Comparison of ENCODE assay signal across 16 cellular contexts in the genomic region with DNA sequence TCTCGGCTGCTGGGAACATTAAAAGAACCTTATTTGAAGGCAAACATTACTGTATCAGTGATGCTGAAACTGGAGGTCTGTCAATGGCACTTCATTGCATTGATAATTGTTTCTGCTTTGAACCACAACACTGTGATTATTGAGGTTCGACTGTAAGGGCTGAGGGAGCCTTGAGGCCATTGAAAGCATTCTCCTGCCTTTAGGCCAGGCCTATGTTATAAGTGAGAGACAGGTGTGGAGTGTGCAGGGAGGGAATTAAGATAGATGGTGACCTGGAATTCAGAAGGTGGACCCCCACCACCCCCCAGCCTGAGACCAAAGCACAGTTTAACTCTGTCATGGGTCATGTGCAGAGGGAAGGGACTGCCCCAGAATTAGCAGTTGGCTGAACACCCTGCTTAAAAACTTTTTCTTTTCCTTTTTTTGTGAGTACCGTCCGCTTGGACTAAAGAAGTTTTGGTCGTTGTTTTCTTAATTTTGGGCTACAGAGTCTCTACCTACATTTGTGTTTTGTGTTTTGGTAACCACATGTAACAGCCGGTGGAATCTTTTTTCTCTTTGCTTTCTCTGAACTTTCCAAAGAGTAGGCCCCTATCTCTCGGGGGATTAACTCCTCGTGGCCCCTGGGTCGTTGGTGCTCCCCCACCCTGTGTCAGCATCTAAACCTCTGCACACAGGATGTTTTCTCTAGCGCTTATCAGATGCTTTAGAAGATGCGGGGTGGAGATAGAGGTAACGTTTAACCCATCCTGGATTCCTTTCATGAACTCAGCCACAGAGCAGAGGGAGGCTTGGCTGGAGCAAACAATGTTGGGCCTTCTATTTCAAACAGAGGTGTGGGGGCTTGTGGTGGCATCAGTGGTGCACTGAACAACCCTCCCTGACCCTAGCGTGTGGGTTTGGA. TPM values are rescaled to one million over a fixed set of nuclear protein-coding genes. Genes with fewer than 3 reads are reported as not detected.
DNase-seq lines count a peak whose midpoint lies in the region; ATAC-seq and TF ChIP-seq lines count a peak whose summit lies in the region.
"Had no signal": no experiment of that assay in that cellular context is flagged by ENCODE, and none has a peak within 500 bp of the region (broad histone marks: within the 10 kb centered on the region; RNA-seq: fewer than 3 reads in every experiment).

No MANE protein-coding gene starts in this region.

- H3K27ac ChIP-seq in CD4-positive, alpha-beta T cell (ENCODE audit: low read depth, low read length): no peak overlapping the region
- peak overlapping the region; percentile 86 for H3K27ac ChIP-seq in parathyroid adenoma
- no peak overlapping the region for H3K27ac ChIP-seq in OCI-LY7 (ENCODE audit: low read depth, low read length, poor library complexity, severe bottlenecking)
- H3K27ac ChIP-seq in transverse colon: no peak overlapping the region
- H3K27ac ChIP-seq: skin epidermis had no signal

- CTCF ChIA-PET in CD4-positive, alpha-beta T cell (lab: Charles Lee): no interaction called here
- CTCF ChIA-PET in OCI-LY7 (lab: Charles Lee; ENCODE audit: unreplicated experiment): no interaction called here

- no peaks in the 10 kb centered on the region for H3K27me3 Mint-ChIP-seq in CD4-positive, alpha-beta T cell

- H3K4me3 Mint-ChIP-seq in CD4-positive, alpha-beta T cell: peak overlapping the region; percentile 59
- H3K4me3 Mint-ChIP-seq: GM23338 had no signal

- H2AFZ ChIP-seq in Loucy (ENCODE audit: low read length): no peak overlapping the region; the same call in 1 of the 2 replicates
- no peak overlapping the region for H2AFZ ChIP-seq in parathyroid adenoma
- no peak overlapping the region for H2AFZ ChIP-seq in OCI-LY7 (ENCODE audit: low read length)
- H2AFZ ChIP-seq: GM23338 had no signal

- peak overlapping the region; percentile 60 for H3K9ac ChIP-seq in Loucy (ENCODE audit: low read depth, low read length, poor library complexity, severe bottlenecking)
- peak overlapping the region; percentile 2 for H3K9ac ChIP-seq in adipocyte (ENCODE audit: low read length)
- no peak overlapping the region for H3K9ac ChIP-seq in parathyroid adenoma

- H3K4me2 ChIP-seq in Loucy (ENCODE audit: low read depth, low read length, poor library complexity, severe bottlenecking): peak overlapping the region; percentile 44
- H3K4me2 ChIP-seq in parathyroid adenoma (ENCODE audit: low read length): no peak overlapping the region
- no peak overlapping the region for H3K4me2 ChIP-seq in OCI-LY7 (ENCODE audit: low read length)
- H3K4me2 ChIP-seq: GM23338 had no signal

- H3K9me3 ChIP-seq in CD4-positive, alpha-beta T cell (ENCODE audit: control insufficient read depth, low read length): no peaks in the 10 kb centered on the region
- no peaks in the 10 kb centered on the region for H3K9me3 ChIP-seq in Loucy (ENCODE audit: insufficient read depth, low read depth, low read length)
- no peaks in the 10 kb centered on the region for H3K9me3 ChIP-seq in adipocyte (ENCODE audit: control insufficient read depth, low read length)
- no peaks in the 10 kb centered on the region for H3K9me3 ChIP-seq in parathyroid adenoma (ENCODE audit: control insufficient read depth, low read length)
- H3K9me3 ChIP-seq in OCI-LY7 (ENCODE audit: low read length): no peaks in the 10 kb centered on the region
- H3K9me3 ChIP-seq in transverse colon: no peaks in the 10 kb centered on the region
- H3K9me3 ChIP-seq: adrenal gland, stomach had no signal

- H3K36me3 Mint-ChIP-seq in CD4-positive, alpha-beta T cell (ENCODE audit: low read depth): no peaks in the 10 kb centered on the region

- H3K9me3 Mint-ChIP-seq in CD4-positive, alpha-beta T cell: no peaks in the 10 kb centered on the region
- H3K9me3 Mint-ChIP-seq: GM23338 had no signal

- H3K4me1 ChIP-seq in Loucy (ENCODE audit: insufficient read depth, low read length, poor library complexity, severe bottlenecking): peaks cover 78% of the 10 kb centered on the region
- H3K4me1 ChIP-seq in adipocyte (ENCODE audit: control insufficient read depth, insufficient read depth, low read length): peaks cover 89% of the 10 kb centered on the region
- H3K4me1 ChIP-seq in parathyroid adenoma: peaks cover 36% of the 10 kb centered on the region
- H3K4me1 ChIP-seq in OCI-LY7 (ENCODE audit: insufficient read depth, low read length, poor library complexity, severe bottlenecking): no peaks in the 10 kb centered on the region
- H3K4me1 ChIP-seq in transverse colon: peaks cover 17 to 47% (median 34%) of the 10 kb centered on the region in 4 donors

- in situ Hi-C loops in transverse colon (cut with MboI; ENCODE audit: low pct_ligation_motif_present in 1 of 4, low pct_unique_long_range_greater_than_20kb in 1 of 4, low sequenced_read_pairs in 3 of 4): no loop called here

- no peak for TF ChIP-seq EP300 in transverse colon (IDR thresholded peaks at IDR 0.05; ENCODE audit: low read depth)

- POLR2A ChIA-PET in CD4-positive, alpha-beta T cell (lab: Charles Lee): no interaction called here
- POLR2A ChIA-PET in OCI-LY7 (lab: Charles Lee): interaction anchor here (0.7 kb wide), 2 partner anchors 76 to 88 kb away, joined by 3 to 8 read pairs; no protein-coding TSS in a partner anchor

- TF ChIP-seq CTCF in CD4-positive, alpha-beta T cell (IDR thresholded peaks at IDR 0.05): no peak
- TF ChIP-seq CTCF in Loucy (conservative IDR thresholded peaks at IDR 0.05; ENCODE audit: low read length) (no peak), parathyroid adenoma (IDR thresholded peaks at IDR 0.05) (no peak), OCI-LY7 (conservative IDR thresholded peaks at IDR 0.05; ENCODE audit: low read length) (no peak), transverse colon (IDR thresholded peaks at IDR 0.05) (no peak)

- intact Hi-C loops in CD4-positive, alpha-beta T cell (cut with DNase I, micrococcal nuclease): loop anchor here in 1 of 2 experiments (5.0 kb wide), 1 partner anchor 59 kb away; no protein-coding TSS in a partner anchor
- intact Hi-C loops in OCI-LY7 (cut with micrococcal nuclease; ENCODE audit: unreplicated experiment) (no loop called here), transverse colon (cut with DNase I; ENCODE audit: low total_unique reads) (no loop called here)

- H3K4me1 Mint-ChIP-seq in CD4-positive, alpha-beta T cell (ENCODE audit: low read depth): peaks cover 73% of the 10 kb centered on the region

- H3K4me3 ChIP-seq in Loucy (ENCODE audit: low read length, poor library complexity, severe bottlenecking): peak overlapping the region; percentile 10
- H3K4me3 ChIP-seq in adipocyte (ENCODE audit: low read length): no peak overlapping the region
- no peak overlapping the region for H3K4me3 ChIP-seq in parathyroid adenoma (ENCODE audit: low read depth, low read length)
- no peak overlapping the region for H3K4me3 ChIP-seq in OCI-LY7 (ENCODE audit: low read depth, low read length, poor library complexity, severe bottlenecking)
- no peak overlapping the region for H3K4me3 ChIP-seq in transverse colon
- H3K4me3 ChIP-seq: adrenal gland, GM23338, skin epidermis, stomach had no signal

- H3F3A ChIP-seq in Loucy (ENCODE audit: low read depth): 0 out of 2 replicates have a peak, but pooled peaks cover 3% of the 10 kb centered on the region

- ATAC-seq in CD4-positive, alpha-beta T cell (ENCODE audit: poor library complexity): peak; percentile 79
- no peak for ATAC-seq in HG03460 (IDR thresholded peaks at IDR 0.05; ENCODE audit: unreplicated experiment)
- ATAC-seq: GM23338 had no signal

- no peak for TF ChIP-seq POLR2A in transverse colon (IDR thresholded peaks at IDR 0.05)

- H3K79me2 ChIP-seq in Loucy (ENCODE audit: insufficient read depth, low read length) (no peaks in the 10 kb centered on the region), parathyroid adenoma (peaks cover 18% of the 10 kb centered on the region), OCI-LY7 (ENCODE audit: insufficient read depth, low read depth, low read length) (no peaks in the 10 kb centered on the region)

- peak in 1 of 10 experiments; percentile 5 for DNase-seq in CD4-positive, alpha-beta T cell
- DNase-seq in adipocyte (ENCODE audit: low read depth): no peak
- DNase-seq in OCI-LY7 (ENCODE audit: low spot score): no peak
- DNase-seq in transverse colon: no peak
- no peak for DNase-seq in T-helper 9 cell
- DNase-seq: adrenal gland, C1 segment of cervical spinal cord, erythroblast, NCI-H774, occipital lobe, stomach had no signal

- WGBS in transverse colon (ENCODE audit: low coverage in 1 of 2), 2 donors: 76 to 93% methylated on average over 3 to 13 of the region's 13 CpGs

- no peaks in the 10 kb centered on the region for H3K27me3 ChIP-seq in CD4-positive, alpha-beta T cell (ENCODE audit: control insufficient read depth, insufficient read depth, low read length)
- H3K27me3 ChIP-seq in Loucy (ENCODE audit: insufficient read depth, low read length, poor library complexity, severe bottlenecking) (no peaks in the 10 kb centered on the region), adipocyte (replicated peaks; ENCODE audit: control insufficient read depth, insufficient read depth, low read length) (no peaks in the 10 kb centered on the region), parathyroid adenoma (ENCODE audit: control insufficient read depth, insufficient read depth, low read length) (no peaks in the 10 kb centered on the region), transverse colon (no peaks in the 10 kb centered on the region)
- H3K27me3 ChIP-seq: adrenal gland, stomach had no signal

- H3K27ac Mint-ChIP-seq in CD4-positive, alpha-beta T cell: peak overlapping the region; percentile 72
- H3K27ac Mint-ChIP-seq: GM23338 had no signal

- H3K36me3 ChIP-seq in Loucy (ENCODE audit: insufficient read depth, low read length): no peaks in the 10 kb centered on the region
- H3K36me3 ChIP-seq in adipocyte (ENCODE audit: control insufficient read depth, insufficient read depth, low read length, severe bottlenecking): peaks cover 76% of the 10 kb centered on the region
- no peaks in the 10 kb centered on the region for H3K36me3 ChIP-seq in parathyroid adenoma (ENCODE audit: control insufficient read depth, insufficient read depth, low read length)
- no peaks in the 10 kb centered on the region for H3K36me3 ChIP-seq in OCI-LY7 (ENCODE audit: insufficient read depth, low read length)
- no peaks in the 10 kb centered on the region for H3K36me3 ChIP-seq in transverse colon

- BruUV-seq in OCI-LY7 (replicated peaks; lab: Mats Ljungman, UMichigan): no TSS peak

- H3K9me2 ChIP-seq in Loucy (replicated peaks; ENCODE audit: low read depth, low read length) (no peaks in the 10 kb centered on the region), OCI-LY7 (ENCODE audit: insufficient read depth, low read length) (no peaks in the 10 kb centered on the region)

- H4K20me1 ChIP-seq in Loucy (ENCODE audit: insufficient read depth, low read length, poor library complexity, severe bottlenecking) (no peaks in the 10 kb centered on the region), OCI-LY7 (ENCODE audit: insufficient read depth, low read length) (no peaks in the 10 kb centered on the region)

RNA-seq across cellular contexts. Expression of gene ZBTB16, which starts 43.7 kb away (rescaled TPM):
- total RNA-seq in CD4-positive, alpha-beta T cell: 10 to 100 TPM; 19.1 to 20.6 TPM
- total RNA-seq in OCI-LY7 (2014; rRNA removed; shearing (Covaris generic)): 0.03 TPM in 1 of 2 replicates, not detected in the other
- not detected in 2 replicates for total RNA-seq in OCI-LY7 (2022)
- total RNA-seq in transverse colon: 100 to 1,000 TPM; 108 to 271 (median 155) TPM

Comparison
In these comparisons a context has a peak if more than half of its experiments do, and no peak if none do; other contexts are left out.
1. RNA of gene ZBTB16, which starts 43.7 kb away (total RNA-seq): 108 to 271 TPM in transverse colon and 19.1 to 20.6 TPM in CD4-positive, alpha-beta T cell; 0.03 TPM in OCI-LY7; every median in the first group is over 10 times any median in the second.